Comparison of ENCODE assay signal across 27 cellular contexts in genomic region chr1:151143057-151143435, GRCh38. TPM values are rescaled to one million over a fixed set of nuclear protein-coding genes. Genes with fewer than 3 reads are reported as not detected.
DNase-seq lines count a peak whose midpoint lies in the region; TF ChIP-seq lines count a peak whose summit lies in the region.
"Had no signal": no experiment of that assay in that cellular context is flagged by ENCODE, and none has a peak within 500 bp of the region (broad histone marks: within the 10 kb centered on the region; RNA-seq: fewer than 3 reads in every experiment).

No MANE protein-coding gene starts in this region.

- no peaks in the 10 kb centered on the region for H3F3A ChIP-seq in MM.1S (ENCODE audit: insufficient read depth, low read length)

- H4K20me1 ChIP-seq in MM.1S (ENCODE audit: insufficient read depth, low read length): no peaks in the 10 kb centered on the region

- H3K27me3 Mint-ChIP-seq in activated T-cell treated with anti-CD3 and anti-CD28 coated beads, Interleukin-2, amount 50 U/mL, for 24 hours: peaks cover 4% of the 10 kb centered on the region
- H3K27me3 Mint-ChIP-seq in endothelial cell (ENCODE audit: unreplicated experiment): peaks cover 13% of the 10 kb centered on the region

- H3K9ac ChIP-seq in MM.1S (ENCODE audit: low read length): no peak overlapping the region

- H3K9me2 ChIP-seq in MM.1S (replicated peaks; ENCODE audit: insufficient read depth, low read length): no peaks in the 10 kb centered on the region

- no peaks in the 10 kb centered on the region for H3K79me2 ChIP-seq in MM.1S (ENCODE audit: low read length)

- H3K4me1 ChIP-seq in uterus (peaks cover 5 to 12% of the 10 kb centered on the region in 2 donors), MM.1S (ENCODE audit: low read length) (peaks cover 8% of the 10 kb centered on the region; the same call in 1 of the 2 replicates), HAP-1 (peaks cover 7% of the 10 kb centered on the region)

- H3K27me3 ChIP-seq in uterus (no peaks in the 10 kb centered on the region), MM.1S (replicated peaks; ENCODE audit: insufficient read depth, low read length) (peaks cover 35% of the 10 kb centered on the region), HAP-1 (ENCODE audit: low read depth) (no peaks in the 10 kb centered on the region)
- H3K27me3 ChIP-seq: ovary, right lobe of liver had no signal

- no peak overlapping the region for H3K4me3 Mint-ChIP-seq in activated T-cell treated with anti-CD3 and anti-CD28 coated beads, Interleukin-2, amount 50 U/mL, for 24 hours
- H3K4me3 Mint-ChIP-seq in endothelial cell (ENCODE audit: unreplicated experiment): no peak overlapping the region
- H3K4me3 Mint-ChIP-seq: activated naive CD4-positive, alpha-beta T cell treated with anti-CD3 and anti-CD28 coated beads for 36 hours had no signal

- peaks cover 19% of the 10 kb centered on the region for H3K4me1 Mint-ChIP-seq in activated T-cell treated with anti-CD3 and anti-CD28 coated beads, Interleukin-2, amount 50 U/mL, for 24 hours (ENCODE audit: low read depth)
- peaks cover 42% of the 10 kb centered on the region for H3K4me1 Mint-ChIP-seq in endothelial cell (ENCODE audit: unreplicated experiment)

- peak; percentile 22 for DNase-seq in activated T-cell treated with anti-CD3 and anti-CD28 coated beads, Interleukin-2, amount 50 U/mL, for 24 hours
- DNase-seq in activated T-cell treated with anti-CD3 and anti-CD28 coated beads, Interleukin-2, amount 50 U/mL, for 1 hour: no peak
- DNase-seq in endothelial cell (ENCODE audit: low spot score) (no peak), myocyte (ENCODE audit: low read depth) (peak; percentile 85), uterus (no peak), MM.1S (no peak), HAP-1 (ENCODE audit: low spot score in 2 of 2) (no peak)
- no peak for DNase-seq in activated effector memory CD4-positive, alpha-beta T cell treated with anti-CD3 and anti-CD28 coated beads, Interleukin-2, amount 50 U/mL, for 16 hours
- DNase-seq: activated CD4-positive, CD25-positive, alpha-beta regulatory T cell treated with anti-CD3 and anti-CD28 coated beads, Interleukin-2, amount 50 U/mL, for 72 hours; activated CD8-positive, alpha-beta memory T cell treated with anti-CD3 and anti-CD28 coated beads for 24 hours; activated naive CD4-positive, alpha-beta T cell treated with anti-CD3 and anti-CD28 coated beads for 36 hours; activated T-cell treated with anti-CD3 and anti-CD28 coated beads, Interleukin-2, amount 50 U/mL, for 48 hours; amniotic stem cell; central memory CD4-positive, alpha-beta T cell; COR-L47; foreskin melanocyte; HCEC 1CT; Karpas-422; lower lobe of right lung; NCI-H1930; right lobe of liver; stimulated activated CD4-positive, alpha-beta T cell treated with anti-CD3 and anti-CD28 coated beads, Interleukin-15, amount 100 ng/mL, for 24 hours; stimulated activated CD8-positive, alpha-beta memory T cell treated with anti-CD3 and anti-CD28 coated beads, Interleukin-4, amount 100 ng/mL, for 48 hours had no signal

- intact Hi-C loops in uterus (cut with DNase I; ENCODE audit: low total_unique reads): no loop called here

- H3K9me3 Mint-ChIP-seq in activated T-cell treated with anti-CD3 and anti-CD28 coated beads, Interleukin-2, amount 50 U/mL, for 24 hours: no peaks in the 10 kb centered on the region
- no peaks in the 10 kb centered on the region for H3K9me3 Mint-ChIP-seq in endothelial cell (ENCODE audit: unreplicated experiment)
- H3K9me3 Mint-ChIP-seq: activated naive CD4-positive, alpha-beta T cell treated with anti-CD3 and anti-CD28 coated beads for 36 hours; type B pancreatic cell had no signal

- H3K9me3 ChIP-seq in uterus (no peaks in the 10 kb centered on the region), MM.1S (replicated peaks; ENCODE audit: insufficient read depth, low read length) (no peaks in the 10 kb centered on the region), HAP-1 (no peaks in the 10 kb centered on the region)
- H3K9me3 ChIP-seq: lower lobe of right lung, ovary, right lobe of liver had no signal

- H3K36me3 ChIP-seq in uterus: no peaks in the 10 kb centered on the region
- H3K36me3 ChIP-seq in MM.1S (replicated peaks; ENCODE audit: insufficient read depth, low read length): no peaks in the 10 kb centered on the region
- H3K36me3 ChIP-seq in HAP-1 (replicated peaks): no peaks in the 10 kb centered on the region
- H3K36me3 ChIP-seq: ovary, right lobe of liver had no signal

- no peak overlapping the region for H3K27ac Mint-ChIP-seq in activated T-cell treated with anti-CD3 and anti-CD28 coated beads, Interleukin-2, amount 50 U/mL, for 24 hours
- peak overlapping the region; percentile 48 for H3K27ac Mint-ChIP-seq in endothelial cell (ENCODE audit: unreplicated experiment)
- H3K27ac Mint-ChIP-seq: activated naive CD4-positive, alpha-beta T cell treated with anti-CD3 and anti-CD28 coated beads for 36 hours; type B pancreatic cell had no signal

- no peak for TF ChIP-seq POLR2A in uterus (IDR thresholded peaks at IDR 0.05)

- in situ Hi-C loops in HAP-1 (cut with MboI; ENCODE audit: low sequenced_read_pairs): no loop called here

- H3K36me3 Mint-ChIP-seq in activated T-cell treated with anti-CD3 and anti-CD28 coated beads, Interleukin-2, amount 50 U/mL, for 24 hours (ENCODE audit: low read depth): no peaks in the 10 kb centered on the region
- H3K36me3 Mint-ChIP-seq in endothelial cell (ENCODE audit: low read depth, unreplicated experiment): peaks cover 31% of the 10 kb centered on the region

- H3K4me2 ChIP-seq in MM.1S (ENCODE audit: low read depth, low read length): no peak overlapping the region

- no peak overlapping the region for H3K4me3 ChIP-seq in uterus
- no peak overlapping the region for H3K4me3 ChIP-seq in MM.1S (ENCODE audit: low read length)
- no peak overlapping the region for H3K4me3 ChIP-seq in HAP-1
- H3K4me3 ChIP-seq: lower lobe of right lung, ovary, right lobe of liver had no signal

- H3K27ac ChIP-seq in uterus (peak overlapping the region; percentile 89), MM.1S (ENCODE audit: low read length) (no peak overlapping the region)
- H3K27ac ChIP-seq: lower lobe of right lung, ovary, right lobe of liver had no signal

- no peak overlapping the region for H2AFZ ChIP-seq in MM.1S (ENCODE audit: low read length)

- TF ChIP-seq CTCF in endothelial cell (IDR thresholded peaks at IDR 0.05; ENCODE audit: unreplicated experiment): no peak
- TF ChIP-seq CTCF in uterus (IDR thresholded peaks at IDR 0.05): no peak
- TF ChIP-seq CTCF in MM.1S (IDR thresholded peaks at IDR 0.05; ENCODE audit: low read length): no peak

RNA-seq across cellular contexts. Expression of gene SEMA6C, which starts 3.4 kb away (rescaled TPM):
- total RNA-seq in endothelial cell (ENCODE audit: unreplicated experiment) (214 TPM), myocyte (73.1 and 132 TPM in 2 replicates), uterus (10 to 100 TPM in 2 of 4 donors, 1 to 10 TPM in 1, under 1 TPM in 1; 0.88 to 31.3 (median 10.4) TPM)
- polyA plus RNA-seq in myocyte (2012): 24.5 TPM

RNA-seq across cellular contexts. Expression of gene TNFAIP8L2, which starts 13.4 kb away (rescaled TPM):
- total RNA-seq in endothelial cell (ENCODE audit: unreplicated experiment) (1.6 TPM), myocyte (not detected in 2 replicates), uterus (10 to 100 TPM in 1 of 4 donors, 1 to 10 TPM in 3; 1.0 to 27.1 (median 3.1) TPM)
- 0.38 TPM for polyA plus RNA-seq in myocyte (2012)
- total RNA-seq: Daoy had no signal
- polyA plus RNA-seq: keratinocyte had no signal

RNA-seq across cellular contexts. Expression of gene LYSMD1, which starts 22.7 kb away (rescaled TPM):
- total RNA-seq in endothelial cell (ENCODE audit: unreplicated experiment) (7.5 TPM), myocyte (18.7 and 23.9 TPM in 2 replicates), uterus (10 to 100 TPM in 2 of 4 donors, 1 to 10 TPM in 2; 6.4 to 32.9 (median 11.1) TPM)
- polyA plus RNA-seq in myocyte (2012): 12.1 TPM

RNA-seq across cellular contexts. Expression of gene SCNM1, which starts 22.9 kb away (rescaled TPM):
- 48.3 TPM for total RNA-seq in endothelial cell (ENCODE audit: unreplicated experiment)
- total RNA-seq in myocyte: 26.0 and 26.1 TPM in 2 replicates
- 47.3 TPM for polyA plus RNA-seq in myocyte (2012)
- 100 to 1,000 TPM in 1 of 4 donors, 10 to 100 TPM in 2, 1 to 10 TPM in 1; 3.2 to 186 (median 21.3) TPM for total RNA-seq in uterus

RNA-seq across cellular contexts. Expression of gene TMOD4, which starts 32.7 kb away (rescaled TPM):
- total RNA-seq in endothelial cell (ENCODE audit: unreplicated experiment) (1.1 TPM), myocyte (0.35 and 0.47 TPM in 2 replicates), uterus (under 1 TPM in 1 of 4 donors, not detected in 3; 0.26 TPM)
- polyA plus RNA-seq in myocyte (2012): 0.18 TPM
- total RNA-seq: right lobe of liver had no signal

Comparison
In these comparisons a context has a peak if more than half of its experiments do, and no peak if none do; other contexts are left out.
1. DNase-seq: peak in activated T-cell treated with anti-CD3 and anti-CD28 coated beads, Interleukin-2, amount 50 U/mL, for 24 hours (single experiment) and myocyte (single experiment); none in activated T-cell treated with anti-CD3 and anti-CD28 coated beads, Interleukin-2, amount 50 U/mL, for 1 hour (single experiment), endothelial cell (single experiment), uterus (0 of 2), activated effector memory CD4-positive, alpha-beta T cell treated with anti-CD3 and anti-CD28 coated beads, Interleukin-2, amount 50 U/mL, for 16 hours (single experiment), MM.1S (single experiment) and HAP-1 (0 of 2).